Comparison of ENCODE assay signal across 12 cellular contexts in the genomic region with DNA sequence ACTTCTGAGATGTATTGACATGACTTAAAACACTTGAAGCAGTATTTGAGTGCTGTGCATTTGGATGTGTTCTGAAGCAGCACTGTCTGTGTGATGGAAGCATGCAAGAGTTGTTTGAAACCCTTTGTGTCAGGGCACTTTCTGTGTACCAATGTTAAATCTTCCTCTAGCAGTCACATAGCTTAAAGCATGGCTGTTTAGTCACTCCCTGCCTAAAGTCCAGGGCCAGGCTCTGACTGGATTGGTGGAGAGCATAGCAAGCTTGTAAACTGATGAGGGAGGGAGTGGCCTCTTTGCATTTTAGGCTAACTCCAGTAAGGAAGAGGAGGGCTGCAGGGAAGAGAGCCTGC.
DNase-seq lines count a peak whose midpoint lies in the region; ATAC-seq, FAIRE-seq and TF ChIP-seq lines count a peak whose summit lies in the region.
"Had no signal": no experiment of that assay in that cellular context is flagged by ENCODE, and none has a peak within 500 bp of the region (broad histone marks: within the 10 kb centered on the region; RNA-seq: fewer than 3 reads in every experiment).

No MANE protein-coding gene starts in this region.

- H3K9me3 ChIP-seq in Caco-2 = no peaks in the 10 kb centered on the region
- no peaks in the 10 kb centered on the region; a peak in 1 of 4 replicates for H3K9me3 ChIP-seq in H1 (ENCODE audit: insufficient read depth in 2 of 2, low read depth in 1 of 2, low read length in 1 of 2)
- no peaks in the 10 kb centered on the region for H3K9me3 ChIP-seq in mucosa of rectum (ENCODE audit: control insufficient read depth in 2 of 2, low read length in 2 of 2)
- H3K9me3 ChIP-seq: suprapubic skin had no signal

- H3K36me3 Mint-ChIP-seq in Caco-2 (ENCODE audit: insufficient read depth, unreplicated experiment) = peaks cover 8% of the 10 kb centered on the region

- no peak overlapping the region for H4K91ac ChIP-seq in H1 (replicated peaks; ENCODE audit: insufficient read length, low read length)

- no peak overlapping the region for H3K23ac ChIP-seq in H1 (ENCODE audit: insufficient read length)

- no peak overlapping the region for H4K5ac ChIP-seq in H1 (ENCODE audit: insufficient read length, low read depth, low read length)

- H3K27me3 Mint-ChIP-seq in Caco-2 (ENCODE audit: insufficient read depth, unreplicated experiment) = no peaks in the 10 kb centered on the region

- ATAC-seq in HG03135 (IDR thresholded peaks at IDR 0.05; ENCODE audit: unreplicated experiment) = no peak

- H2AK5ac ChIP-seq in H1 (ENCODE audit: low read depth, low read length) = no peak overlapping the region

- TF ChIP-seq CTCF in Caco-2 (IDR thresholded peaks at IDR 0.05; ENCODE audit: insufficient read depth in 1 of 2, low read depth in 1 of 2, low read length in 1 of 2, severe bottlenecking in 1 of 2, unreplicated experiment in 1 of 2) (no peak), H1 (IDR thresholded peaks at IDR 0.05; ENCODE audit: control extremely low read depth in 1 of 3, insufficient read depth in 1 of 3, low read depth in 1 of 3, low read length in 3 of 3) (no peak)

- intact Hi-C loops in Caco-2 (cut with micrococcal nuclease; ENCODE audit: unreplicated experiment) = loop anchor here (1.0 to 5.0 kb wide), 5 partner anchors 16 to 266 kb away; no protein-coding TSS in a partner anchor

- peak; percentile 85 for FAIRE-seq in H1 (lab: Jason Lieb, UNC)
- FAIRE-seq: G401.6 had no signal

- TF ChIP-seq POLR2A in H1 (IDR thresholded peaks at IDR 0.05; ENCODE audit: control extremely low read depth in 1 of 2, low read depth in 2 of 2, low read length in 2 of 2) = no peak

- H3K4me1 Mint-ChIP-seq in Caco-2 (ENCODE audit: low read depth, unreplicated experiment) = peaks cover 35% of the 10 kb centered on the region

- TF ChIP-seq RAD21 in H1 (IDR thresholded peaks at IDR 0.05 in 1 of 2, conservative IDR thresholded peaks at IDR 0.05 in 1 of 2; ENCODE audit: low read depth in 2 of 2, low read length in 2 of 2) = no peak

- no peak overlapping the region for H3K56ac ChIP-seq in H1 (replicated peaks; ENCODE audit: insufficient read length, low read depth, low read length)

- CTCF ChIA-PET in Caco-2 (lab: Charles Lee) (interaction anchor here (0.5 to 1.5 kb wide), 5 partner anchors 16 to 707 kb away, joined by 3 to 14 read pairs (median 5); partner anchors contain the start of gene MYO1B), H1 (lab: Charles Lee; ENCODE audit: partially characterized antibody) (interaction anchor here (0.6 to 5.3 kb wide), 8 partner anchors 8 to 266 kb away, joined by 3 to 32 read pairs (median 3); no protein-coding TSS in a partner anchor)

- no peak overlapping the region for H3K4ac ChIP-seq in H1 (replicated peaks; ENCODE audit: insufficient read length, low read depth, low read length)

- TF ChIP-seq EP300 in H1 (IDR thresholded peaks at IDR 0.05; ENCODE audit: borderline replicate concordance in 1 of 2, low read depth in 2 of 2, low read length in 2 of 2) = no peak

- no TSS peak for BruUV-seq in Caco-2 (replicated peaks; lab: Mats Ljungman, UMichigan)

- no peak overlapping the region for H4K8ac ChIP-seq in H1 (ENCODE audit: extremely low read depth, insufficient read depth, low read length)

- H3K4me1 ChIP-seq in Caco-2 = peaks cover 48% of the 10 kb centered on the region
- H3K4me1 ChIP-seq in H1 (replicated peaks in 1 of 4; ENCODE audit: control insufficient read depth in 3 of 4, insufficient read depth in 4 of 4, low read length in 3 of 4) = peaks cover 1 to 24% (median 16%) of the 10 kb centered on the region in 4 experiments; a peak in 4 of 7 replicates
- peaks cover 24 to 27% of the 10 kb centered on the region in 2 donors for H3K4me1 ChIP-seq in mucosa of rectum (ENCODE audit: control insufficient read depth in 2 of 2, insufficient read depth in 2 of 2, low read length in 2 of 2)

- no peaks in the 10 kb centered on the region for H3K36me3 ChIP-seq in Caco-2 (ENCODE audit: control insufficient read depth, insufficient read depth, low read length)
- no peaks in the 10 kb centered on the region for H3K36me3 ChIP-seq in H1 (ENCODE audit: control insufficient read depth in 2 of 4, insufficient read depth in 4 of 4, low read length in 3 of 4)
- H3K36me3 ChIP-seq in mucosa of rectum (ENCODE audit: control insufficient read depth in 2 of 2, insufficient read depth in 2 of 2, low read length in 2 of 2) = no peaks in the 10 kb centered on the region
- H3K36me3 ChIP-seq: suprapubic skin had no signal

- DNase-seq in Caco-2 (peak; percentile 85 to 92), MV-4-11 (lab: John Stamatoyannopoulos, UW) (peak; percentile 18), H1 (ENCODE audit: low read depth in 1 of 2, low spot score in 2 of 2) (no peak), GOT3 (lab: John Stamatoyannopoulos, UW) (no peak), T1000 (lab: John Stamatoyannopoulos, UW) (no peak), NCI-H146 treated with DMSO at 0.1 percent for 48 hours (lab: John Stamatoyannopoulos, UW; ENCODE audit: unreplicated experiment) (no peak)
- DNase-seq: effector CD8-positive, alpha-beta T cell; NCI-H1436 treated with DMSO at 0.1 percent for 48 hours had no signal

- POLR2A ChIA-PET in Caco-2 (lab: Charles Lee) (interaction anchor here (0.6 to 1.0 kb wide), 3 partner anchors 15 to 506 kb away, joined by 3 to 4 read pairs (median 3); no protein-coding TSS in a partner anchor), H1 (lab: Charles Lee; ENCODE audit: partially characterized antibody) (interaction anchor here (0.7 kb wide), 1 partner anchor 219 kb away, joined by 3 read pairs; no protein-coding TSS in a partner anchor)

- no peak overlapping the region for H3K4me2 ChIP-seq in H1 (ENCODE audit: insufficient read depth in 1 of 2, low read depth in 2 of 2, low read length in 2 of 2)

- peaks cover 0 to 75% of the 10 kb centered on the region in 2 experiments; a peak in 3 of 4 replicates for H3K79me2 ChIP-seq in H1 (ENCODE audit: control insufficient read depth in 1 of 2, insufficient read depth in 2 of 2, low read length in 2 of 2)

- H4K20me1 ChIP-seq in H1 (replicated peaks in 1 of 2; ENCODE audit: control insufficient read depth in 1 of 2, insufficient read depth in 2 of 2, low read length in 2 of 2) = peaks cover 0 to 4% of the 10 kb centered on the region in 2 experiments

- H3K4me3 ChIP-seq in Caco-2 (ENCODE audit: low read depth, low read length) (no peak overlapping the region), H1 (ENCODE audit: extremely low read depth in 1 of 4, insufficient read depth in 2 of 4, low read depth in 3 of 4, low read length in 4 of 4) (no peak overlapping the region), mucosa of rectum (ENCODE audit: low read length in 2 of 2) (peak overlapping the region; percentile 31 to 35)
- H3K4me3 ChIP-seq: suprapubic skin had no signal

- no peak overlapping the region for H3K27ac ChIP-seq in H1 (ENCODE audit: low read depth, low read length)
- H3K27ac ChIP-seq in mucosa of rectum (ENCODE audit: low read depth in 2 of 2, low read length in 2 of 2) = peak overlapping the region; percentile 56 to 79
- H3K27ac ChIP-seq: suprapubic skin had no signal

- H3K27me3 ChIP-seq in Caco-2 (replicated peaks; ENCODE audit: control insufficient read depth, insufficient read depth, low read length) (no peaks in the 10 kb centered on the region), H1 (replicated peaks in 1 of 4; ENCODE audit: control insufficient read depth in 3 of 4, extremely low read depth in 1 of 4, insufficient read depth in 3 of 4, low read length in 3 of 4) (no peaks in the 10 kb centered on the region), mucosa of rectum (ENCODE audit: control insufficient read depth in 2 of 2, insufficient read depth in 2 of 2, low read length in 2 of 2) (no peaks in the 10 kb centered on the region)
- H3K27me3 ChIP-seq: suprapubic skin had no signal

- H3K79me1 ChIP-seq in H1 (ENCODE audit: low read depth, low read length) = peaks cover 3% of the 10 kb centered on the region; the same call in 1 of the 2 replicates

- H3K9me3 Mint-ChIP-seq in Caco-2 (ENCODE audit: unreplicated experiment) = no peaks in the 10 kb centered on the region

- H3K14ac ChIP-seq in H1 (ENCODE audit: insufficient read length) = no peak overlapping the region

- no peak overlapping the region for H2BK12ac ChIP-seq in H1 (ENCODE audit: low read depth, low read length)

- peaks cover 2% of the 10 kb centered on the region; the same call in 1 of the 2 replicates for H3K23me2 ChIP-seq in H1 (ENCODE audit: low read depth, low read length)

- H2BK5ac ChIP-seq in H1 (ENCODE audit: low read depth, low read length) = no peak overlapping the region

- no peak overlapping the region for H3K9ac ChIP-seq in H1 (replicated peaks in 1 of 4; ENCODE audit: extremely low read depth in 1 of 4, low read depth in 3 of 4, low read length in 3 of 4)
- peak overlapping the region in 1 of 2 donors; percentile 19 for H3K9ac ChIP-seq in mucosa of rectum (ENCODE audit: low read depth in 1 of 2, low read length in 2 of 2)

- H2BK120ac ChIP-seq in H1 (replicated peaks; ENCODE audit: low read depth, low read length) = no peak overlapping the region

- no peak overlapping the region for H2BK15ac ChIP-seq in H1 (ENCODE audit: low read length)

- no peak overlapping the region for H2BK20ac ChIP-seq in H1 (ENCODE audit: low read length)

- H3K18ac ChIP-seq in H1 (ENCODE audit: extremely low read depth, low read length) = no peak overlapping the region

- no peak overlapping the region for H2AFZ ChIP-seq in H1 (ENCODE audit: low read length)

- peak overlapping the region; percentile 78 for H3K27ac Mint-ChIP-seq in Caco-2 (ENCODE audit: unreplicated experiment)

- H3K4me3 Mint-ChIP-seq in Caco-2 (ENCODE audit: unreplicated experiment) = peak overlapping the region; percentile 60

TF ChIP-seq in H1, 55 proteins besides CTCF, POLR2A, EP300 and RAD21:
- TF ChIP-seq TEAD4 (IDR thresholded peaks at IDR 0.05; ENCODE audit: low read depth, low read length) (no peak), CBX8 (IDR thresholded peaks at IDR 0.05; ENCODE audit: borderline replicate concordance, low read depth, low read length) (no peak), TBP (IDR thresholded peaks at IDR 0.05; ENCODE audit: low read depth, low read length) (no peak), SIX5 (IDR thresholded peaks at IDR 0.05; ENCODE audit: low read depth, low read length) (no peak), KDM1A (IDR thresholded peaks at IDR 0.05; ENCODE audit: borderline replicate concordance, low read length) (no peak)
TF ChIP-seq in H1: peak in this region for 0.

Comparison
In these comparisons a context has a peak if more than half of its experiments do, and no peak if none do; other contexts are left out.
1. DNase-seq: peak in Caco-2 (2 of 2) and MV-4-11 (single experiment); none in H1 (0 of 2), GOT3 (single experiment), T1000 (single experiment) and NCI-H146 treated with DMSO at 0.1 percent for 48 hours (single experiment).
2. H3K4me3 ChIP-seq: peak in mucosa of rectum (2 of 2); none in Caco-2 (single experiment) and H1 (0 of 4).